Comparison of ENCODE assay signal across 20 cellular contexts in the genomic region with DNA sequence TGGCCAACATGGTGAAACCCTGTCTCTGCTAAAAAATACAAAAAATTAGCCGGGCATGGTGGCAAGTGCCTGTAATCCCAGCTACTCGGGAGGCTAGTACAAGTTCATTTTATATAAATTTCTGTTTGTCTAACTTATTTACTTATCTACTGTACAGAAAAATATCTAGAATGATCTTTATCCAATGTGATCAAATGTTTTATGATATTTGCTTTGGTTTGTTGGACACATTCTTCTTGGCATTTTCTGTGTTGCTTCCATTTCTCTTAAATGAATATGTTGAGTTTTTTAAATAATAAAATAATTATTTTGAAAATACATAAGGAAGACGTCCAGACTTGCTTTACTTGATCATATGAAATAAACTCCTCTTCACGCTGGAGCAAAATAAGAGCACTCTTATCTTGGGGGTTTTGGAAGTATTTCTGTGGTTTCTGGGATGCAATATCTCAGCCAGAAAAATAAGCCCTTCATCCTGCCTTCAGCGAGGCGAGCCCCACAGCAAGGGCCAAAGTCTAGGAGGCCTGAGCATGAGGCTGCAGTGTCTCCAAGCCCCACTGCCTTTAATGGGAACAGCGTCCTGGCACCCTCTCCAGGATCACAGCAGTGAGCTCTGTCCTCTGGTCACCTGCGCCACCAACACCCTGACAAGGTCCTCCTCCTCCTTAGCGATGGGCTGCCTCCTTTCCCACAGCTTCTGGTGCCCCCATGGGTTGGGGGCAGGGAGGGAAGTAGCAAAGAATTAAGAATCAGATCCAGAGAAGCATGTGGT.
A peak's percentile ranks its signal among the peaks of the same experiment; 100 is the strongest.
DNase-seq lines count a peak whose midpoint lies in the region; ATAC-seq and TF ChIP-seq lines count a peak whose summit lies in the region.
"Had no signal": no experiment of that assay in that cellular context is flagged by ENCODE, and none has a peak within 500 bp of the region (broad histone marks: within the 10 kb centered on the region; RNA-seq: fewer than 3 reads in every experiment).

No MANE protein-coding gene starts in this region.

- no peaks in the 10 kb centered on the region for H3K36me3 ChIP-seq in ACC112 (ENCODE audit: insufficient read depth, low read length)
- no peaks in the 10 kb centered on the region for H3K36me3 ChIP-seq in osteoblast (ENCODE audit: insufficient read depth, low read length)
- no peaks in the 10 kb centered on the region for H3K36me3 ChIP-seq in CD8-positive, alpha-beta memory T cell (ENCODE audit: insufficient read depth, low read length)
- H3K36me3 ChIP-seq: vagina had no signal

- no peaks in the 10 kb centered on the region for H4K20me1 ChIP-seq in osteoblast (ENCODE audit: insufficient read depth, low read length)

- CTCF ChIA-PET in RWPE1 (lab: Yijun Ruan, JAX) (interaction anchor here (0.6 kb wide), 2 partner anchors 20 to 592 kb away, joined by 3 to 5 read pairs; no protein-coding TSS in a partner anchor), Calu3 (lab: Charles Lee) (no interaction called here)
- CTCF ChIA-PET in CD8-positive, alpha-beta memory T cell (lab: Charles Lee) = interaction anchor here (1.9 kb wide), 1 partner anchor 11 kb away, joined by 4 read pairs; no protein-coding TSS in a partner anchor

- POLR2A ChIA-PET in RWPE1 (lab: Yijun Ruan, JAX; ENCODE audit: low non-redundant PET) = no interaction called here
- POLR2A ChIA-PET in CD8-positive, alpha-beta memory T cell (lab: Charles Lee) = no interaction called here

- no peak for TF ChIP-seq CTCF in RWPE1 (conservative IDR thresholded peaks at IDR 0.05; ENCODE audit: low read depth)
- TF ChIP-seq CTCF in fibroblast of villous mesenchyme (IDR thresholded peaks at IDR 0.05; ENCODE audit: insufficient read depth, low read depth, low read length) = no peak
- no peak for TF ChIP-seq CTCF in osteoblast (IDR thresholded peaks at IDR 0.05; ENCODE audit: extremely low read depth, low read depth, low read length)
- TF ChIP-seq CTCF in Calu3 (IDR thresholded peaks at IDR 0.05; ENCODE audit: unreplicated experiment) = no peak

- DNase-seq in RWPE1 (ENCODE audit: low spot score) = no peak
- DNase-seq in fibroblast of villous mesenchyme (ENCODE audit: low read depth) = peak; percentile 87
- no peak for DNase-seq in osteoblast (ENCODE audit: insufficient read length, low spot score, missing footprints)
- no peak for DNase-seq in CD8-positive, alpha-beta memory T cell
- no peak for DNase-seq in activated CD8-positive, alpha-beta memory T cell treated with anti-CD3 and anti-CD28 coated beads, Interleukin-2, amount 50 U/mL, for 4 hours
- DNase-seq in Calu3 = no peak
- DNase-seq: activated CD4-positive, alpha-beta T cell treated with anti-CD3 and anti-CD28 coated beads, Interleukin-2, amount 10 ng/mL, durations not matched to agents 7 days and 5 days; activated T-cell treated with anti-CD3 and anti-CD28 coated beads for 4 hours; amygdala; naive thymus-derived CD4-positive, alpha-beta T cell; NCI-H524 treated with DMSO at 0.1 percent for 48 hours; SHP77; stimulated activated CD4-positive, alpha-beta T cell treated with anti-CD3 and anti-CD28 coated beads, Interleukin-4, amount 100 ng/mL, for 1 hour; T-helper 1 cell had no signal

- no peaks in the 10 kb centered on the region for H3K9me3 Mint-ChIP-seq in CD8-positive, alpha-beta memory T cell
- H3K9me3 Mint-ChIP-seq in Calu3 (ENCODE audit: low read depth, unreplicated experiment) = no peaks in the 10 kb centered on the region
- H3K9me3 Mint-ChIP-seq: activated CD4-positive, alpha-beta T cell treated with anti-CD3 and anti-CD28 coated beads, Interleukin-2, amount 10 ng/mL, durations not matched to agents 7 days and 5 days; GM23338; naive thymus-derived CD4-positive, alpha-beta T cell had no signal

- H3K4me3 Mint-ChIP-seq in CD8-positive, alpha-beta memory T cell = no peak overlapping the region
- H3K4me3 Mint-ChIP-seq in Calu3 (ENCODE audit: low read depth, unreplicated experiment) = no peak overlapping the region
- H3K4me3 Mint-ChIP-seq: activated CD4-positive, alpha-beta T cell treated with anti-CD3 and anti-CD28 coated beads, Interleukin-2, amount 10 ng/mL, durations not matched to agents 7 days and 5 days; CD14-positive monocyte; GM23338; naive thymus-derived CD4-positive, alpha-beta T cell had no signal

- H3K9me3 ChIP-seq in osteoblast (ENCODE audit: low read depth, low read length) = no peaks in the 10 kb centered on the region
- no peaks in the 10 kb centered on the region for H3K9me3 ChIP-seq in CD8-positive, alpha-beta memory T cell (ENCODE audit: low read length)
- H3K9me3 ChIP-seq: vagina had no signal

- no peak overlapping the region for H3K4me3 ChIP-seq in ACC112 (ENCODE audit: low read depth, low read length)
- no peak overlapping the region for H3K4me3 ChIP-seq in fibroblast of villous mesenchyme (ENCODE audit: low read depth, low read length)
- H3K4me3 ChIP-seq in osteoblast (ENCODE audit: insufficient read depth, low read length) = no peak overlapping the region
- no peak overlapping the region for H3K4me3 ChIP-seq in CD8-positive, alpha-beta memory T cell (ENCODE audit: low read length)
- H3K4me3 ChIP-seq: GM23338, vagina had no signal

- H3K27ac Mint-ChIP-seq in CD8-positive, alpha-beta memory T cell = no peak overlapping the region
- H3K27ac Mint-ChIP-seq in Calu3 (ENCODE audit: unreplicated experiment) = no peak overlapping the region
- H3K27ac Mint-ChIP-seq: activated CD4-positive, alpha-beta T cell treated with anti-CD3 and anti-CD28 coated beads, Interleukin-2, amount 10 ng/mL, durations not matched to agents 7 days and 5 days; CD14-positive monocyte; GM23338; naive thymus-derived CD4-positive, alpha-beta T cell had no signal

- no peaks in the 10 kb centered on the region for H3K27me3 ChIP-seq in ACC112 (ENCODE audit: insufficient read depth, low read length)
- H3K27me3 ChIP-seq in osteoblast (ENCODE audit: insufficient read depth, low read length) = no peaks in the 10 kb centered on the region
- H3K27me3 ChIP-seq in CD8-positive, alpha-beta memory T cell (ENCODE audit: insufficient read depth, low read length, poor library complexity, severe bottlenecking) = no peaks in the 10 kb centered on the region
- H3K27me3 ChIP-seq: vagina had no signal

- H3K36me3 Mint-ChIP-seq in CD8-positive, alpha-beta memory T cell = no peaks in the 10 kb centered on the region
- H3K36me3 Mint-ChIP-seq in Calu3 (ENCODE audit: insufficient read depth, unreplicated experiment) = no peaks in the 10 kb centered on the region
- H3K36me3 Mint-ChIP-seq: CD14-positive monocyte; naive thymus-derived CD4-positive, alpha-beta T cell had no signal

- no peak for ATAC-seq in HG02938 (IDR thresholded peaks at IDR 0.05; ENCODE audit: unreplicated experiment)
- ATAC-seq: GM23338; naive thymus-derived CD4-positive, alpha-beta T cell had no signal

- BruUV-seq in Calu3 (replicated peaks; lab: Mats Ljungman, UMichigan) = no TSS peak

- intact Hi-C loops in Calu3 (cut with micrococcal nuclease; ENCODE audit: unreplicated experiment) = no loop called here

- H3K27me3 Mint-ChIP-seq in CD8-positive, alpha-beta memory T cell = peaks cover 4 to 29% of the 10 kb centered on the region in 2 donors
- H3K27me3 Mint-ChIP-seq in Calu3 (ENCODE audit: unreplicated experiment) = peaks cover 16% of the 10 kb centered on the region

- no peaks in the 10 kb centered on the region for H3K79me2 ChIP-seq in ACC112 (ENCODE audit: control insufficient read depth, insufficient read depth, low read length, unreplicated experiment)
- H3K79me2 ChIP-seq in osteoblast (ENCODE audit: insufficient read depth, low read length) = no peaks in the 10 kb centered on the region

- H2AFZ ChIP-seq in ACC112 (ENCODE audit: low read length, unreplicated experiment) (no peak overlapping the region), osteoblast (ENCODE audit: low read length) (no peak overlapping the region)
- H2AFZ ChIP-seq: GM23338 had no signal

- H3K27ac ChIP-seq in ACC112 (ENCODE audit: low read depth, low read length) = peak overlapping the region; percentile 96
- H3K27ac ChIP-seq in RWPE1 = peak overlapping the region; percentile 79
- peak overlapping the region; percentile 76 for H3K27ac ChIP-seq in osteoblast (ENCODE audit: low read depth, low read length)
- no peak overlapping the region for H3K27ac ChIP-seq in CD8-positive, alpha-beta memory T cell (ENCODE audit: low read depth, low read length)
- H3K27ac ChIP-seq: KMS-11, vagina had no signal

- no peaks in the 10 kb centered on the region for H3K4me1 Mint-ChIP-seq in CD8-positive, alpha-beta memory T cell
- H3K4me1 Mint-ChIP-seq in Calu3 (ENCODE audit: low read depth, unreplicated experiment) = peaks cover 13% of the 10 kb centered on the region
- H3K4me1 Mint-ChIP-seq: activated CD4-positive, alpha-beta T cell treated with anti-CD3 and anti-CD28 coated beads, Interleukin-2, amount 10 ng/mL, durations not matched to agents 7 days and 5 days; CD14-positive monocyte; naive thymus-derived CD4-positive, alpha-beta T cell had no signal

- H3K4me2 ChIP-seq in osteoblast (ENCODE audit: insufficient read depth, low read length) = no peak overlapping the region
- H3K4me2 ChIP-seq: GM23338, KMS-11 had no signal

- H3K4me1 ChIP-seq in ACC112 (ENCODE audit: control insufficient read depth, insufficient read depth, low read length, unreplicated experiment) = peaks cover 58% of the 10 kb centered on the region
- H3K4me1 ChIP-seq in osteoblast (ENCODE audit: insufficient read depth, low read length) = peaks cover 52% of the 10 kb centered on the region
- H3K4me1 ChIP-seq in CD8-positive, alpha-beta memory T cell (ENCODE audit: insufficient read depth, low read length) = no peaks in the 10 kb centered on the region
